13 cellular contexts compared by ENCODE assay signal in genomic region chr22:24426436-24426835, GRCh38. TPM values are rescaled to one million over a fixed set of nuclear protein-coding genes. Genes with fewer than 3 reads are reported as not detected.
DNase-seq lines count a peak whose midpoint lies in the region; ATAC-seq and TF ChIP-seq lines count a peak whose summit lies in the region.
"Had no signal": no experiment of that assay in that cellular context is flagged by ENCODE, and none has a peak within 500 bp of the region (broad histone marks: within the 10 kb centered on the region; RNA-seq: fewer than 3 reads in every experiment).

No MANE protein-coding gene starts in this region.

- peaks cover 10% of the 10 kb centered on the region for H3K36me3 Mint-ChIP-seq in activated naive CD4-positive, alpha-beta T cell treated with anti-CD3 and anti-CD28 coated beads for 36 hours (ENCODE audit: low read depth)
- peaks cover 3% of the 10 kb centered on the region for H3K36me3 Mint-ChIP-seq in activated B cell treated with CpG ODN at 0.5 μM for 24 hours (ENCODE audit: low read depth)
- H3K36me3 Mint-ChIP-seq in immature natural killer cell: no peaks in the 10 kb centered on the region
- H3K36me3 Mint-ChIP-seq in type B pancreatic cell: no peaks in the 10 kb centered on the region

- peaks cover 46% of the 10 kb centered on the region for H3K4me1 Mint-ChIP-seq in activated naive CD4-positive, alpha-beta T cell treated with anti-CD3 and anti-CD28 coated beads for 36 hours (ENCODE audit: low read depth)
- H3K4me1 Mint-ChIP-seq in activated B cell treated with CpG ODN at 0.5 μM for 24 hours (peaks cover 71% of the 10 kb centered on the region), immature natural killer cell (peaks cover 41 to 43% of the 10 kb centered on the region in 2 donors), type B pancreatic cell (ENCODE audit: unreplicated experiment) (peaks cover 24% of the 10 kb centered on the region)

- H3K4me3 Mint-ChIP-seq in activated naive CD4-positive, alpha-beta T cell treated with anti-CD3 and anti-CD28 coated beads for 36 hours: peak overlapping the region; percentile 84
- peak overlapping the region; percentile 83 for H3K4me3 Mint-ChIP-seq in activated B cell treated with CpG ODN at 0.5 μM for 24 hours
- peak overlapping the region in 4 of 5 donors; percentile 24 to 69 (median 65) for H3K4me3 Mint-ChIP-seq in immature natural killer cell
- no peak overlapping the region for H3K4me3 Mint-ChIP-seq in type B pancreatic cell

- TF ChIP-seq CTCF in activated B cell treated with CpG ODN at 0.5 μM for 24 hours (IDR thresholded peaks at IDR 0.05) (no peak), type B pancreatic cell (conservative IDR thresholded peaks at IDR 0.05) (no peak)

- intact Hi-C loops in activated naive CD4-positive, alpha-beta T cell treated with anti-CD3 and anti-CD28 coated beads for 36 hours (cut with micrococcal nuclease): loop anchor here (1.0 to 10.0 kb wide), 4 partner anchors 8 to 641 kb away; partner anchors contain the start of gene MIF
- intact Hi-C loops in activated B cell treated with CpG ODN at 0.5 μM for 24 hours (cut with micrococcal nuclease): no loop called here

- in situ Hi-C loops in G401 (cut with HindIII; ENCODE audit: low sequenced_read_pairs): no loop called here

- H3K9me3 Mint-ChIP-seq in activated naive CD4-positive, alpha-beta T cell treated with anti-CD3 and anti-CD28 coated beads for 36 hours: no peaks in the 10 kb centered on the region
- H3K9me3 Mint-ChIP-seq in activated B cell treated with CpG ODN at 0.5 μM for 24 hours: no peaks in the 10 kb centered on the region
- H3K9me3 Mint-ChIP-seq in immature natural killer cell: no peaks in the 10 kb centered on the region
- no peaks in the 10 kb centered on the region for H3K9me3 Mint-ChIP-seq in type B pancreatic cell
- H3K9me3 Mint-ChIP-seq: H9 had no signal

- no peaks in the 10 kb centered on the region for H3K27me3 Mint-ChIP-seq in activated naive CD4-positive, alpha-beta T cell treated with anti-CD3 and anti-CD28 coated beads for 36 hours (ENCODE audit: low read depth)
- H3K27me3 Mint-ChIP-seq in activated B cell treated with CpG ODN at 0.5 μM for 24 hours (no peaks in the 10 kb centered on the region), immature natural killer cell (ENCODE audit: low read depth in 3 of 3) (peaks cover 4 to 14% (median 4%) of the 10 kb centered on the region in 3 donors), type B pancreatic cell (peaks cover 32% of the 10 kb centered on the region)

- no peak for ATAC-seq in activated B cell treated with CpG ODN at 0.5 μM for 24 hours (ENCODE audit: low read depth)

- peak overlapping the region; percentile 96 for H3K27ac Mint-ChIP-seq in activated naive CD4-positive, alpha-beta T cell treated with anti-CD3 and anti-CD28 coated beads for 36 hours
- H3K27ac Mint-ChIP-seq in activated B cell treated with CpG ODN at 0.5 μM for 24 hours (peak overlapping the region; percentile 89), immature natural killer cell (peak overlapping the region in 4 of 6 donors; percentile 24 to 75 (median 42)), type B pancreatic cell (peak overlapping the region; percentile 79)
- H3K27ac Mint-ChIP-seq: H9 had no signal

- CTCF ChIA-PET in activated naive CD4-positive, alpha-beta T cell treated with anti-CD3 and anti-CD28 coated beads for 36 hours (lab: Charles Lee): interaction anchor here (0.9 to 2.3 kb wide), 6 partner anchors 9 to 96 kb away, joined by 3 to 9 read pairs (median 3); no protein-coding TSS in a partner anchor
- CTCF ChIA-PET in activated B cell treated with CpG ODN at 0.5 μM for 24 hours (lab: Charles Lee): interaction anchor here (0.8 to 4.2 kb wide), 6 partner anchors 9 to 103 kb away, joined by 3 to 15 read pairs (median 5); no protein-coding TSS in a partner anchor

- no peak for DNase-seq in activated naive CD4-positive, alpha-beta T cell treated with anti-CD3 and anti-CD28 coated beads for 36 hours
- no peak for DNase-seq in activated naive CD4-positive, alpha-beta T cell treated with anti-CD3 and anti-CD28 coated beads, Interleukin-2, amount 50 U/mL, for 16 hours
- DNase-seq in activated B cell treated with CpG ODN at 0.5 μM for 24 hours (no peak), immature natural killer cell (no peak), type B pancreatic cell (ENCODE audit: extremely low spot score, unreplicated experiment) (no peak), G401 (ENCODE audit: low spot score) (no peak), RPMI8226 (no peak), inferior parietal cortex (ENCODE audit: extremely low spot score) (no peak)
- DNase-seq: H9, mammary epithelial cell, NCI-H1694, NCI-H524 treated with DMSO at 0.1 percent for 48 hours, occipital lobe had no signal

- POLR2A ChIA-PET in activated B cell treated with CpG ODN at 0.5 μM for 24 hours (lab: Charles Lee): interaction anchor here (0.6 to 7.8 kb wide), 6 partner anchors 9 to 129 kb away, joined by 3 to 154 read pairs (median 4); no protein-coding TSS in a partner anchor

RNA-seq across cellular contexts. Expression of gene ADORA2A, which starts 1.0 kb away (rescaled TPM):
- 10 to 100 TPM; 37.6 to 38.0 TPM for total RNA-seq in activated naive CD4-positive, alpha-beta T cell treated with anti-CD3 and anti-CD28 coated beads for 36 hours
- 35.7 and 35.8 TPM in 2 replicates for total RNA-seq in activated B cell treated with CpG ODN at 0.5 μM for 24 hours
- polyA plus RNA-seq in immature natural killer cell: 1 to 10 TPM; 4.6 to 6.8 (median 5.3) TPM
- total RNA-seq in type B pancreatic cell (ENCODE audit: low replicate concordance): 7.2 and 19.2 TPM in 2 replicates
- 1.1 and 1.2 TPM in 2 replicates for total RNA-seq in G401 (2014; rRNA removed; shearing (Covaris generic))

Comparison
In these comparisons a context has a peak if more than half of its experiments do, and no peak if none do; other contexts are left out.
1. H3K27ac Mint-ChIP-seq: peak in every context shown above with its lines; median percentile 96 in activated naive CD4-positive, alpha-beta T cell treated with anti-CD3 and anti-CD28 coated beads for 36 hours; 89 in activated B cell treated with CpG ODN at 0.5 μM for 24 hours; 79 in type B pancreatic cell; 42 in immature natural killer cell.